In the genomic region with DNA sequence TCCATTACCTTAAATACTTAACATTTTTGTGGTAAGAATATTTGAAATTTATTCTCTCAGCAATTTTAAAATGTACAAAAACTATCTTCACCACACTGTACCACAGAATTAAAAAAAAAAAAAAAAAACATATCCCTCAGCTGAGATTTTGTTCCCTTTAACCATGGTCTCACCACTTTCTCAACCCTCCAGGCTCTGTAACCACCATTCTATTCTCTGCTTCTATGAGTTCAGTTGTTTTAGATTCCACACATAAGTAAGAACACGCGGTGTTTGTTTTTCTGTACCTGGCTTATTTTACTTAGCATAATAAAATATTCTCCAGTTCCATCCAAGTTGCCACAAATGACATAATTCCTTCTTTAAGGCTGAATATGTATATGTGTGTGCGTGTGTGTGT, we compare ENCODE assay signal across 2 cellular contexts.
TF ChIP-seq lines count a peak whose summit lies in the region.

No MANE protein-coding gene starts in this region.

TF ChIP-seq in SK-N-SH treated with all-trans-retinoic acid at 6 μM for 48 hours, 23 proteins besides CTCF, POLR2A, EP300 and RAD21 (continued from another document):
- TF ChIP-seq, protein P1, sequence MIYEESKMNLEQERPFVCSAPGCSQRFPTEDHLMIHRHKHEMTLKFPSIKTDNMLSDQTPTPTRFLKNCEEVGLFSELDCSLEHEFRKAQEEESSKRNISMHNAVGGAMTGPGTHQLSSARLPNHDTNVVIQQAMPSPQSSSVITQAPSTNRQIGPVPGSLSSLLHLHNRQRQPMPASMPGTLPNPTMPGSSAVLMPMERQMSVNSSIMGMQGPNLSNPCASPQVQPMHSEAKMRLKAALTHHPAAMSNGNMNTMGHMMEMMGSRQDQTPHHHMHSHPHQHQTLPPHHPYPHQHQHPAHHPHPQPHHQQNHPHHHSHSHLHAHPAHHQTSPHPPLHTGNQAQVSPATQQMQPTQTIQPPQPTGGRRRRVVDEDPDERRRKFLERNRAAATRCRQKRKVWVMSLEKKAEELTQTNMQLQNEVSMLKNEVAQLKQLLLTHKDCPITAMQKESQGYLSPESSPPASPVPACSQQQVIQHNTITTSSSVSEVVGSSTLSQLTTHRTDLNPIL (CRISPR knock-in tag; IDR thresholded peaks at IDR 0.05; ENCODE audit: low read depth) = no peak
- no peak for TF ChIP-seq ARNTL (CRISPR knock-in tag; IDR thresholded peaks at IDR 0.05; ENCODE audit: borderline replicate concordance, low read depth)
- TF ChIP-seq, protein P2, sequence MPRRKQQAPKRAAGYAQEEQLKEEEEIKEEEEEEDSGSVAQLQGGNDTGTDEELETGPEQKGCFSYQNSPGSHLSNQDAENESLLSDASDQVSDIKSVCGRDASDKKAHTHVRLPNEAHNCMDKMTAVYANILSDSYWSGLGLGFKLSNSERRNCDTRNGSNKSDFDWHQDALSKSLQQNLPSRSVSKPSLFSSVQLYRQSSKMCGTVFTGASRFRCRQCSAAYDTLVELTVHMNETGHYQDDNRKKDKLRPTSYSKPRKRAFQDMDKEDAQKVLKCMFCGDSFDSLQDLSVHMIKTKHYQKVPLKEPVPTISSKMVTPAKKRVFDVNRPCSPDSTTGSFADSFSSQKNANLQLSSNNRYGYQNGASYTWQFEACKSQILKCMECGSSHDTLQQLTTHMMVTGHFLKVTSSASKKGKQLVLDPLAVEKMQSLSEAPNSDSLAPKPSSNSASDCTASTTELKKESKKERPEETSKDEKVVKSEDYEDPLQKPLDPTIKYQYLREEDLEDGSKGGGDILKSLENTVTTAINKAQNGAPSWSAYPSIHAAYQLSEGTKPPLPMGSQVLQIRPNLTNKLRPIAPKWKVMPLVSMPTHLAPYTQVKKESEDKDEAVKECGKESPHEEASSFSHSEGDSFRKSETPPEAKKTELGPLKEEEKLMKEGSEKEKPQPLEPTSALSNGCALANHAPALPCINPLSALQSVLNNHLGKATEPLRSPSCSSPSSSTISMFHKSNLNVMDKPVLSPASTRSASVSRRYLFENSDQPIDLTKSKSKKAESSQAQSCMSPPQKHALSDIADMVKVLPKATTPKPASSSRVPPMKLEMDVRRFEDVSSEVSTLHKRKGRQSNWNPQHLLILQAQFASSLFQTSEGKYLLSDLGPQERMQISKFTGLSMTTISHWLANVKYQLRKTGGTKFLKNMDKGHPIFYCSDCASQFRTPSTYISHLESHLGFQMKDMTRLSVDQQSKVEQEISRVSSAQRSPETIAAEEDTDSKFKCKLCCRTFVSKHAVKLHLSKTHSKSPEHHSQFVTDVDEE (CRISPR knock-in tag; IDR thresholded peaks at IDR 0.05) = no peak
- TF ChIP-seq, protein P3, sequence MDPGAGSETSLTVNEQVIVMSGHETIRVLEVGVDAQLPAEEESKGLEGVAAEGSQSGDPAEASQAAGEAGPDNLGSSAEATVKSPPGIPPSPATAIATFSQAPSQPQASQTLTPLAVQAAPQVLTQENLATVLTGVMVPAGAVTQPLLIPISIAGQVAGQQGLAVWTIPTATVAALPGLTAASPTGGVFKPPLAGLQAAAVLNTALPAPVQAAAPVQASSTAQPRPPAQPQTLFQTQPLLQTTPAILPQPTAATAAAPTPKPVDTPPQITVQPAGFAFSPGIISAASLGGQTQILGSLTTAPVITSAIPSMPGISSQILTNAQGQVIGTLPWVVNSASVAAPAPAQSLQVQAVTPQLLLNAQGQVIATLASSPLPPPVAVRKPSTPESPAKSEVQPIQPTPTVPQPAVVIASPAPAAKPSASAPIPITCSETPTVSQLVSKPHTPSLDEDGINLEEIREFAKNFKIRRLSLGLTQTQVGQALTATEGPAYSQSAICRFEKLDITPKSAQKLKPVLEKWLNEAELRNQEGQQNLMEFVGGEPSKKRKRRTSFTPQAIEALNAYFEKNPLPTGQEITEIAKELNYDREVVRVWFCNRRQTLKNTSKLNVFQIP (CRISPR knock-in tag; IDR thresholded peaks at IDR 0.05; ENCODE audit: borderline replicate concordance, low read depth) = no peak

TF ChIP-seq in SK-N-SH, 30 proteins besides CTCF, POLR2A, EP300 and RAD21 (continued from another document):
- TF ChIP-seq, protein P4, sequence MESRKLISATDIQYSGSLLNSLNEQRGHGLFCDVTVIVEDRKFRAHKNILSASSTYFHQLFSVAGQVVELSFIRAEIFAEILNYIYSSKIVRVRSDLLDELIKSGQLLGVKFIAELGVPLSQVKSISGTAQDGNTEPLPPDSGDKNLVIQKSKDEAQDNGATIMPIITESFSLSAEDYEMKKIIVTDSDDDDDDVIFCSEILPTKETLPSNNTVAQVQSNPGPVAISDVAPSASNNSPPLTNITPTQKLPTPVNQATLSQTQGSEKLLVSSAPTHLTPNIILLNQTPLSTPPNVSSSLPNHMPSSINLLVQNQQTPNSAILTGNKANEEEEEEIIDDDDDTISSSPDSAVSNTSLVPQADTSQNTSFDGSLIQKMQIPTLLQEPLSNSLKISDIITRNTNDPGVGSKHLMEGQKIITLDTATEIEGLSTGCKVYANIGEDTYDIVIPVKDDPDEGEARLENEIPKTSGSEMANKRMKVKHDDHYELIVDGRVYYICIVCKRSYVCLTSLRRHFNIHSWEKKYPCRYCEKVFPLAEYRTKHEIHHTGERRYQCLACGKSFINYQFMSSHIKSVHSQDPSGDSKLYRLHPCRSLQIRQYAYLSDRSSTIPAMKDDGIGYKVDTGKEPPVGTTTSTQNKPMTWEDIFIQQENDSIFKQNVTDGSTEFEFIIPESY (IDR thresholded peaks at IDR 0.05; ENCODE audit: borderline replicate concordance, low read depth) = no peak
- no peak for TF ChIP-seq SIN3A (IDR thresholded peaks at IDR 0.05; ENCODE audit: borderline replicate concordance, low read depth, low read length)
- TF ChIP-seq, protein P5, sequence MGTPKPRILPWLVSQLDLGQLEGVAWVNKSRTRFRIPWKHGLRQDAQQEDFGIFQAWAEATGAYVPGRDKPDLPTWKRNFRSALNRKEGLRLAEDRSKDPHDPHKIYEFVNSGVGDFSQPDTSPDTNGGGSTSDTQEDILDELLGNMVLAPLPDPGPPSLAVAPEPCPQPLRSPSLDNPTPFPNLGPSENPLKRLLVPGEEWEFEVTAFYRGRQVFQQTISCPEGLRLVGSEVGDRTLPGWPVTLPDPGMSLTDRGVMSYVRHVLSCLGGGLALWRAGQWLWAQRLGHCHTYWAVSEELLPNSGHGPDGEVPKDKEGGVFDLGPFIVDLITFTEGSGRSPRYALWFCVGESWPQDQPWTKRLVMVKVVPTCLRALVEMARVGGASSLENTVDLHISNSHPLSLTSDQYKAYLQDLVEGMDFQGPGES (IDR thresholded peaks at IDR 0.05; ENCODE audit: low read depth, low read length) = no peak
- TF ChIP-seq TCF12 (IDR thresholded peaks at IDR 0.05) = no peak
- no peak for TF ChIP-seq ELF1 (IDR thresholded peaks at IDR 0.05)
- TF ChIP-seq MEF2A (IDR thresholded peaks at IDR 0.05; ENCODE audit: borderline replicate concordance, low read depth) = no peak
- TF ChIP-seq NFIC (IDR thresholded peaks at IDR 0.05; ENCODE audit: borderline replicate concordance) = no peak
- TF ChIP-seq FOXJ3 (CRISPR knock-in tag; IDR thresholded peaks at IDR 0.05) = no peak
- TF ChIP-seq, protein P6, sequence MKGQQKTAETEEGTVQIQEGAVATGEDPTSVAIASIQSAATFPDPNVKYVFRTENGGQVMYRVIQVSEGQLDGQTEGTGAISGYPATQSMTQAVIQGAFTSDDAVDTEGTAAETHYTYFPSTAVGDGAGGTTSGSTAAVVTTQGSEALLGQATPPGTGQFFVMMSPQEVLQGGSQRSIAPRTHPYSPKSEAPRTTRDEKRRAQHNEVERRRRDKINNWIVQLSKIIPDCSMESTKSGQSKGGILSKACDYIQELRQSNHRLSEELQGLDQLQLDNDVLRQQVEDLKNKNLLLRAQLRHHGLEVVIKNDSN (IDR thresholded peaks at IDR 0.05; ENCODE audit: borderline replicate concordance, low read depth) = no peak
- TF ChIP-seq, protein P7, sequence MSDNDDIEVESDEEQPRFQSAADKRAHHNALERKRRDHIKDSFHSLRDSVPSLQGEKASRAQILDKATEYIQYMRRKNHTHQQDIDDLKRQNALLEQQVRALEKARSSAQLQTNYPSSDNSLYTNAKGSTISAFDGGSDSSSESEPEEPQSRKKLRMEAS (IDR thresholded peaks at IDR 0.05; ENCODE audit: low read depth) = no peak
- TF ChIP-seq JUND (IDR thresholded peaks at IDR 0.05) = no peak
- no peak for TF ChIP-seq GATA2 (CRISPR knock-in tag; IDR thresholded peaks at IDR 0.05)
- no peak for TF ChIP-seq POLR2AphosphoS5 (IDR thresholded peaks at IDR 0.05; ENCODE audit: low read depth, low read length)
- no peak for TF ChIP-seq SMC3 (IDR thresholded peaks at IDR 0.05; ENCODE audit: low read depth, low read length)
- no peak for TF ChIP-seq TAF1 (IDR thresholded peaks at IDR 0.05; ENCODE audit: borderline replicate concordance, low read depth, low read length)
